8 cellular contexts compared by ENCODE assay signal in the genomic region with DNA sequence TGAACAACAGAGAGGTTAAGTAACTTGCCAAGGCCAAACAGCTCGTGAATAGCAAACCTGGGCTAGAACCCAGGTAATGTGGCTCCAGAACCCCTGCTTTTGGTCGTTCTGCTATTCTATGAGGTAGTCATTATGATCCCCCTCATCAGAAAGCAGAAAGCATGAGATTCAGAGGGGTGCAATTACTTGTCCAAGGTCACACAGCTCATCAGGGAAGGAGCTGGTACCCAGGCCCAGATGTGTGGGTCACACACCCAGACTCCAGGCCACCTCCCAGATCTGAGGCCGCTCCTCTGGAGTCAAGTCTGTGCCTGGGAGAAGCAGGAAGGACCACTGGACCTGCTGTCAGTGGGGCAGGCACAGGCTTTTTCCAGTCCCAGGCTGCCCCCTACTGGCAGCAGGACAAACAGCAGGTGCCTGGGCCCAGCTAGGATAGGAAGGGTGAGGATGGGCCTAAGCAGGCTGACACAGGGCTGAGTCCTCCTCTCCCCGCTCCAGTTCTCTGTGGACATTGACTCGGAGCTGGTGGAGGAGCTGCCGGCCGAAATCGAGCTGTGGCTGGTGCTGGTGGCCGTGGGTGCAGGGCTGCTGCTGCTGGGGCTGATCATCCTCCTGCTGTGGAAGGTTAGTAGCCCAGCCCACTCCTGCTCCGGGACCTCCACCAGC. TPM values are rescaled to one million over a fixed set of nuclear protein-coding genes. Genes with fewer than 3 reads are reported as not detected.
DNase-seq lines count a peak whose midpoint lies in the region; ATAC-seq and TF ChIP-seq lines count a peak whose summit lies in the region.

No MANE protein-coding gene starts in this region.

- H3K27ac ChIP-seq in left ventricle myocardium inferior (replicated peaks) (no peak overlapping the region), spleen (no peak overlapping the region)

- H3K27ac Mint-ChIP-seq in T-cell: no peak overlapping the region
- H3K27ac Mint-ChIP-seq in activated naive CD8-positive, alpha-beta T cell treated with anti-CD3 and anti-CD28 coated beads, Interleukin-2, amount 50 U/mL, for 24 hours: no peak overlapping the region

- H3K4me3 Mint-ChIP-seq in T-cell: no peak overlapping the region
- H3K4me3 Mint-ChIP-seq in activated naive CD8-positive, alpha-beta T cell treated with anti-CD3 and anti-CD28 coated beads, Interleukin-2, amount 50 U/mL, for 24 hours: no peak overlapping the region

- H3K36me3 ChIP-seq in left ventricle myocardium inferior (peaks cover 12% of the 10 kb centered on the region), spleen (peaks cover 0 to 30% (median 12%) of the 10 kb centered on the region in 6 donors)

- H3K4me1 ChIP-seq in left ventricle myocardium inferior (no peaks in the 10 kb centered on the region), spleen (peaks cover 0 to 4% (median 0%) of the 10 kb centered on the region in 6 donors)

- peak; percentile 80 for ATAC-seq in GM19023 (IDR thresholded peaks at IDR 0.05; ENCODE audit: unreplicated experiment)
- ATAC-seq in T-cell (replicated peaks in 1 of 4): peak; percentile 84 to 87 (median 86)
- peak; percentile 82 for ATAC-seq in activated naive CD8-positive, alpha-beta T cell treated with anti-CD3 and anti-CD28 coated beads, Interleukin-2, amount 50 U/mL, for 24 hours

- H3K9me3 ChIP-seq in left ventricle myocardium inferior (replicated peaks): no peaks in the 10 kb centered on the region
- H3K9me3 ChIP-seq in spleen: no peaks in the 10 kb centered on the region

- H3K27me3 Mint-ChIP-seq in T-cell: no peaks in the 10 kb centered on the region
- H3K27me3 Mint-ChIP-seq in activated naive CD8-positive, alpha-beta T cell treated with anti-CD3 and anti-CD28 coated beads, Interleukin-2, amount 50 U/mL, for 24 hours: no peaks in the 10 kb centered on the region

- CTCF ChIA-PET in T-cell (lab: Charles Lee): interaction anchor here (0.7 to 2.0 kb wide), 6 partner anchors 30 to 208 kb away, joined by 4 to 7 read pairs (median 4); no protein-coding TSS in a partner anchor

- H3K4me3 ChIP-seq in left ventricle myocardium inferior (no peak overlapping the region), spleen (no peak overlapping the region)

- no peaks in the 10 kb centered on the region for H3K4me1 Mint-ChIP-seq in T-cell
- H3K4me1 Mint-ChIP-seq in activated naive CD8-positive, alpha-beta T cell treated with anti-CD3 and anti-CD28 coated beads, Interleukin-2, amount 50 U/mL, for 24 hours: no peaks in the 10 kb centered on the region

- H3K27me3 ChIP-seq in left ventricle myocardium inferior (ENCODE audit: low read depth) (no peaks in the 10 kb centered on the region), spleen (replicated peaks in 1 of 7) (no peaks in the 10 kb centered on the region)

- intact Hi-C loops in left ventricle myocardium inferior (cut with micrococcal nuclease): loop anchor here (5.0 kb wide), 1 partner anchor 60 kb away; no protein-coding TSS in a partner anchor
- intact Hi-C loops in spleen (cut with DNase I; ENCODE audit: low total_unique reads): loop anchor here (2.0 kb wide), 1 partner anchor 61 kb away; no protein-coding TSS in a partner anchor

- TF ChIP-seq CTCF in left ventricle myocardium inferior (IDR thresholded peaks at IDR 0.05; ENCODE audit: borderline replicate concordance) (peak; percentile 98), spleen (IDR thresholded peaks at IDR 0.05 in 8 of 11, conservative IDR thresholded peaks at IDR 0.05 in 3 of 11) (peak; percentile 93 to 98 (median 96))

- peak; percentile 90 for DNase-seq in AG08395 (ENCODE audit: low spot score)
- DNase-seq in MV-4-11 (lab: John Stamatoyannopoulos, UW): peak; percentile 62
- DNase-seq in T-cell: peak; percentile 32 to 79 (median 62)
- peak; percentile 79 for DNase-seq in activated naive CD8-positive, alpha-beta T cell treated with anti-CD3 and anti-CD28 coated beads, Interleukin-2, amount 50 U/mL, for 24 hours
- DNase-seq in left ventricle myocardium inferior: peak; percentile 74
- DNase-seq in spleen: peak; percentile 91
- no peak for DNase-seq in GOT3 (lab: John Stamatoyannopoulos, UW)

- no peak for TF ChIP-seq POLR2A in spleen (IDR thresholded peaks at IDR 0.05)

- H3K9me3 Mint-ChIP-seq in T-cell: no peaks in the 10 kb centered on the region
- no peaks in the 10 kb centered on the region for H3K9me3 Mint-ChIP-seq in activated naive CD8-positive, alpha-beta T cell treated with anti-CD3 and anti-CD28 coated beads, Interleukin-2, amount 50 U/mL, for 24 hours

- POLR2A ChIA-PET in T-cell (lab: Charles Lee): interaction anchor here (0.6 kb wide), 2 partner anchors 39 to 367 kb away, joined by 3 read pairs; no protein-coding TSS in a partner anchor

- H3K36me3 Mint-ChIP-seq in T-cell: no peaks in the 10 kb centered on the region
- H3K36me3 Mint-ChIP-seq in activated naive CD8-positive, alpha-beta T cell treated with anti-CD3 and anti-CD28 coated beads, Interleukin-2, amount 50 U/mL, for 24 hours (ENCODE audit: low read depth): no peaks in the 10 kb centered on the region

- 25 to 52% (median 42%) methylated on average over 9 to 10 of the region's 10 CpGs for WGBS in spleen, 5 donors

RNA-seq across cellular contexts. Expression of a gene that starts 7.8 kb away (rescaled TPM):
- 10 to 100 TPM; 18.8 to 37.2 (median 30.0) TPM for total RNA-seq in T-cell
- total RNA-seq in left ventricle myocardium inferior: 206 TPM
- 10 to 100 TPM; 22.9 to 41.5 (median 26.1) TPM for total RNA-seq in spleen
- polyA plus RNA-seq in spleen: 10 to 100 TPM in 1 of 3 donors, 1 to 10 TPM in 2; 8.7 to 16.9 (median 9.5) TPM

RNA-seq across cellular contexts. Expression of a gene that starts 31.5 kb away (rescaled TPM):
- total RNA-seq in T-cell: 10 to 100 TPM in 3 of 5 donors, 1 to 10 TPM in 2; 8.5 to 20.0 (median 14.8) TPM
- total RNA-seq in left ventricle myocardium inferior: 17.0 TPM
- 10 to 100 TPM; 22.7 to 52.3 (median 41.1) TPM for total RNA-seq in spleen
- 10 to 100 TPM in 1 of 3 donors, 1 to 10 TPM in 2; 5.5 to 16.6 (median 8.1) TPM for polyA plus RNA-seq in spleen

RNA-seq across cellular contexts. Expression of a gene that starts 42.6 kb away (rescaled TPM):
- under 1 TPM; 0.23 to 0.70 (median 0.35) TPM for total RNA-seq in T-cell
- 1.6 TPM for total RNA-seq in left ventricle myocardium inferior
- 1 to 10 TPM; 1.2 to 7.5 (median 4.1) TPM for total RNA-seq in spleen
- polyA plus RNA-seq in spleen: 1 to 10 TPM; 1.1 to 1.9 (median 1.1) TPM
